Comparison of ENCODE assay signal across 33 cellular contexts in genomic region chr15:67369359-67369758, GRCh38.
A peak's percentile ranks its signal among the peaks of the same experiment; 100 is the strongest.
DNase-seq lines count a peak whose midpoint lies in the region; ATAC-seq, FAIRE-seq and TF ChIP-seq lines count a peak whose summit lies in the region.
"Had no signal": no experiment of that assay in that cellular context is flagged by ENCODE, and none has a peak within 500 bp of the region (broad histone marks: within the 10 kb centered on the region; RNA-seq: fewer than 3 reads in every experiment).

No MANE protein-coding gene starts in this region.

- TF ChIP-seq POLR2A in right lobe of liver (IDR thresholded peaks at IDR 0.05) (no peak), HepG2 (IDR thresholded peaks at IDR 0.05; ENCODE audit: insufficient read depth in 1 of 2, low read depth in 2 of 2, low read length in 2 of 2) (no peak), K562 (conservative IDR thresholded peaks at IDR 0.05) (no peak)

- H3K79me2 ChIP-seq in HepG2 (ENCODE audit: insufficient read depth, low read length) (no peaks in the 10 kb centered on the region), K562 (ENCODE audit: control insufficient read depth, insufficient read depth, low read length) (no peaks in the 10 kb centered on the region)

- H3K4me3 ChIP-seq in right lobe of liver (no peak overlapping the region), HepG2 (replicated peaks in 1 of 3; ENCODE audit: insufficient read depth in 1 of 3, low read depth in 2 of 3, low read length in 3 of 3) (no peak overlapping the region), HEK293 (ENCODE audit: low read depth, low read length) (no peak overlapping the region), K562 (no peak overlapping the region)
- H3K4me3 ChIP-seq: A549; BLaER1; BLaER1 treated with 17β-estradiol and CSF1 and Interleukin-3, amounts not matched to agents 10 nM and 100 nM had no signal

- H3K4me1 Mint-ChIP-seq in WTC11, result peaks cover 11% of the 10 kb centered on the region
- H3K4me1 Mint-ChIP-seq: B cell; CD14-positive monocyte; CD4-positive, alpha-beta memory T cell; CD4-positive, CD25-positive, alpha-beta regulatory T cell; CD8-positive, alpha-beta memory T cell had no signal

- H3K36me3 Mint-ChIP-seq in WTC11, result no peaks in the 10 kb centered on the region
- H3K36me3 Mint-ChIP-seq: CD14-positive monocyte; CD4-positive, alpha-beta memory T cell; CD4-positive, CD25-positive, alpha-beta regulatory T cell; CD8-positive, alpha-beta memory T cell; CD8-positive, alpha-beta T cell had no signal

- H3K27ac Mint-ChIP-seq in WTC11, result no peak overlapping the region
- H3K27ac Mint-ChIP-seq: B cell; CD14-positive monocyte; CD4-positive, alpha-beta memory T cell; CD4-positive, alpha-beta T cell; CD4-positive, CD25-positive, alpha-beta regulatory T cell; CD8-positive, alpha-beta memory T cell; CD8-positive, alpha-beta T cell had no signal

- H3K36me3 ChIP-seq in right lobe of liver (no peaks in the 10 kb centered on the region), HepG2 (replicated peaks in 1 of 2; ENCODE audit: control insufficient read depth in 1 of 2, insufficient read depth in 2 of 2, low read length in 2 of 2) (no peaks in the 10 kb centered on the region), HEK293 (ENCODE audit: control insufficient read depth in 2 of 2, insufficient read depth in 1 of 2, low read length in 2 of 2) (no peaks in the 10 kb centered on the region), K562 (ENCODE audit: control insufficient read depth, insufficient read depth, low read length) (no peaks in the 10 kb centered on the region)
- H3K36me3 ChIP-seq: BE2C; BLaER1; BLaER1 treated with 17β-estradiol and CSF1 and Interleukin-3, amounts not matched to agents 10 nM and 100 nM had no signal

- no peaks in the 10 kb centered on the region for H4K20me1 ChIP-seq in HepG2 (ENCODE audit: insufficient read depth, low read length)
- no peaks in the 10 kb centered on the region for H4K20me1 ChIP-seq in K562 (replicated peaks; ENCODE audit: control insufficient read depth, insufficient read depth, low read length)
- H4K20me1 ChIP-seq: BLaER1; BLaER1 treated with 17β-estradiol and CSF1 and Interleukin-3, amounts not matched to agents 10 nM and 100 nM had no signal

- in situ Hi-C loops in HepG2 (cut with HindIII; ENCODE audit: extremely low pct_ligation_motif_present, low pct_unique_long_range_greater_than_20kb), result no loop called here
- in situ Hi-C loops in K562 (cut with MboI), result no loop called here

- H3K9me1 ChIP-seq in K562 (ENCODE audit: control insufficient read depth, insufficient read depth, low read length), result no peaks in the 10 kb centered on the region

- H3K27ac ChIP-seq in right lobe of liver (no peak overlapping the region), HepG2 (ENCODE audit: extremely low read length, insufficient read depth, low read length) (no peak overlapping the region), HEK293 (ENCODE audit: extremely low read depth, low read depth, low read length) (no peak overlapping the region), K562 (ENCODE audit: extremely low read depth, low read depth, low read length) (no peak overlapping the region)
- H3K27ac ChIP-seq: 22Rv1; A549; BLaER1; BLaER1 treated with 17β-estradiol and CSF1 and Interleukin-3, amounts not matched to agents 10 nM and 100 nM had no signal

- H3K9me3 ChIP-seq in right lobe of liver, result no peaks in the 10 kb centered on the region
- no peaks in the 10 kb centered on the region for H3K9me3 ChIP-seq in HepG2 (ENCODE audit: low read length)
- no peaks in the 10 kb centered on the region for H3K9me3 ChIP-seq in HEK293 (ENCODE audit: control insufficient read depth, insufficient read depth, low read depth, low read length)
- H3K9me3 ChIP-seq in K562 (replicated peaks; ENCODE audit: control insufficient read depth, insufficient read depth, low read depth, low read length), result no peaks in the 10 kb centered on the region
- H3K9me3 ChIP-seq: A549; BE2C; BLaER1; BLaER1 treated with 17β-estradiol and CSF1 and Interleukin-3, amounts not matched to agents 10 nM and 100 nM; Caco-2 had no signal

- CTCF ChIA-PET in HepG2 (lab: Yijun Ruan, JAX; ENCODE audit: low intra/inter-chr PET ratio, low total read pairs) (no interaction called here), HEK293 (lab: Yijun Ruan, JAX) (no interaction called here), K562 (lab: Yijun Ruan, JAX; ENCODE audit: low intra/inter-chr PET ratio) (no interaction called here), WTC11 (lab: Charles Lee) (interaction anchor here (0.6 kb wide), 1 partner anchor 46 kb away, joined by 3 read pairs; no protein-coding TSS in a partner anchor)

- no peaks in the 10 kb centered on the region for H3K27me3 Mint-ChIP-seq in WTC11 (ENCODE audit: low read depth)

- no peak for TF ChIP-seq CTCF in right lobe of liver (IDR thresholded peaks at IDR 0.05)
- TF ChIP-seq CTCF in HepG2 (CRISPR knock-in tag; IDR thresholded peaks at IDR 0.05), result no peak
- TF ChIP-seq CTCF in HEK293 (tag by site-specific recombination; IDR thresholded peaks at IDR 0.05), result no peak
- no peak for TF ChIP-seq CTCF in K562 (IDR thresholded peaks at IDR 0.05 in 2 of 3, conservative IDR thresholded peaks at IDR 0.05 in 1 of 3; ENCODE audit: insufficient read depth in 2 of 3, low read depth in 1 of 3, low read length in 3 of 3)
- no peak for TF ChIP-seq CTCF in WTC11 (IDR thresholded peaks at IDR 0.05)

- WGBS in right lobe of liver (ENCODE audit: insufficient coverage, low coverage, low lambda C conversion rate, missing lambda C conversion rate), result 100% methylated on average over 1 of the region's 1 CpG
- 86% methylated on average over 1 of the region's 1 CpG for WGBS in HepG2 (ENCODE audit: low lambda C conversion rate)
- 92% methylated on average over 1 of the region's 1 CpG for WGBS in K562 (ENCODE audit: insufficient coverage, low coverage, missing lambda C conversion rate)

- POLR2A ChIA-PET in HepG2 (lab: Yijun Ruan, JAX), result no interaction called here
- POLR2A ChIA-PET in HEK293 (lab: Yijun Ruan, JAX), result no interaction called here
- POLR2A ChIA-PET in K562 (lab: Yijun Ruan, JAX), result interaction anchor here (1.5 kb wide), 1 partner anchor 11 kb away, joined by 7 read pairs; no protein-coding TSS in a partner anchor
- POLR2A ChIA-PET in WTC11 (lab: Charles Lee), result no interaction called here

- H2AFZ ChIP-seq in HepG2 (ENCODE audit: low read length), result no peak overlapping the region
- H2AFZ ChIP-seq in K562 (ENCODE audit: low read depth, low read length), result no peak overlapping the region; the same call in 1 of the 2 replicates

- peak in 3 of 4 donors; percentile 20 to 46 (median 30) for ATAC-seq in right lobe of liver
- ATAC-seq in HepG2, result no peak
- ATAC-seq in K562, result no peak
- ATAC-seq in WTC11, result no peak
- no peak for ATAC-seq in GM21381 (IDR thresholded peaks at IDR 0.05; ENCODE audit: unreplicated experiment)
- ATAC-seq: A549; CD8-positive, alpha-beta T cell had no signal

- no peak for DNase-seq in right lobe of liver
- no peak for DNase-seq in HepG2 (ENCODE audit: low spot score)
- DNase-seq in K562 (ENCODE audit: extremely low read depth in 1 of 4, low spot score in 3 of 4), result no peak
- no peak for DNase-seq in WTC11 (ENCODE audit: low spot score)
- DNase-seq: 8988T; ACHN; AML-193; BE2C; C1 segment of cervical spinal cord; Caco-2; Calu3; CD4-positive, alpha-beta memory T cell; CD4-positive, alpha-beta T cell; CD4-positive, CD25-positive, alpha-beta regulatory T cell; CD8-positive, alpha-beta memory T cell; CD8-positive, alpha-beta T cell; COR-L47; DMS 273 treated with DMSO at 0.1 percent for 48 hours; DMS153; DMS53; DMS79; DND-41; EL had no signal

- H3K9ac ChIP-seq in HepG2 (ENCODE audit: insufficient read depth, low read depth, low read length) (no peak overlapping the region), K562 (ENCODE audit: insufficient read depth in 1 of 2, low read depth in 2 of 2, low read length in 2 of 2) (no peak overlapping the region)
- H3K9ac ChIP-seq: BLaER1; BLaER1 treated with 17β-estradiol and CSF1 and Interleukin-3, amounts not matched to agents 10 nM and 100 nM had no signal

- TF ChIP-seq RAD21 in HepG2 (CRISPR knock-in tag; IDR thresholded peaks at IDR 0.05) (no peak), K562 (CRISPR knock-in tag; conservative IDR thresholded peaks at IDR 0.05 in 1 of 2, IDR thresholded peaks at IDR 0.05 in 1 of 2) (no peak)

- H3K27me3 ChIP-seq in right lobe of liver (no peaks in the 10 kb centered on the region), HepG2 (ENCODE audit: control insufficient read depth in 1 of 2, insufficient read depth in 2 of 2, low read length in 2 of 2) (peaks cover 2 to 9% of the 10 kb centered on the region in 2 experiments; a peak in 3 of 5 replicates), K562 (ENCODE audit: control insufficient read depth in 2 of 2, insufficient read depth in 2 of 2, low read length in 2 of 2) (no peaks in the 10 kb centered on the region)
- H3K27me3 ChIP-seq: BE2C; BLaER1; BLaER1 treated with 17β-estradiol and CSF1 and Interleukin-3, amounts not matched to agents 10 nM and 100 nM had no signal

- TF ChIP-seq EP300 in HepG2 (IDR thresholded peaks at IDR 0.05; ENCODE audit: low read depth in 2 of 2, low read length in 2 of 2), result no peak
- TF ChIP-seq EP300 in HepG2 (CRISPR knock-in tag; IDR thresholded peaks at IDR 0.05; ENCODE audit: borderline replicate concordance), result no peak
- TF ChIP-seq EP300 in K562 (IDR thresholded peaks at IDR 0.05; ENCODE audit: low read length), result no peak

- FAIRE-seq in HepG2 (lab: Jason Lieb, UNC) (no peak), K562 (lab: Jason Lieb, UNC) (no peak)
- FAIRE-seq: A204.1, D721Med had no signal

- no peak overlapping the region for H3K4me3 Mint-ChIP-seq in WTC11
- H3K4me3 Mint-ChIP-seq: B cell; CD14-positive monocyte; CD4-positive, alpha-beta memory T cell; CD4-positive, alpha-beta T cell; CD4-positive, CD25-positive, alpha-beta regulatory T cell; CD8-positive, alpha-beta memory T cell; CD8-positive, alpha-beta T cell had no signal

- BruUV-seq in HepG2 (replicated peaks; lab: Mats Ljungman, UMichigan), result no TSS peak
- BruUV-seq in K562 (replicated peaks; lab: Mats Ljungman, UMichigan), result no TSS peak

- H3K4me1 ChIP-seq in right lobe of liver, result peaks cover 0 to 15% (median 4%) of the 10 kb centered on the region in 4 donors
- no peaks in the 10 kb centered on the region for H3K4me1 ChIP-seq in HepG2 (ENCODE audit: insufficient read depth, low read length)
- H3K4me1 ChIP-seq in HEK293 (ENCODE audit: control insufficient read depth, insufficient read depth, low read length), result no peaks in the 10 kb centered on the region
- peaks cover 2 to 21% of the 10 kb centered on the region in 2 experiments; a peak in 4 of 5 replicates for H3K4me1 ChIP-seq in K562 (replicated peaks in 1 of 2; ENCODE audit: control insufficient read depth in 2 of 2, insufficient read depth in 2 of 2, low read length in 2 of 2)
- H3K4me1 ChIP-seq: A549, Caco-2 had no signal

- H3K9me3 Mint-ChIP-seq in WTC11, result no peaks in the 10 kb centered on the region
- H3K9me3 Mint-ChIP-seq: CD4-positive, alpha-beta memory T cell; CD4-positive, alpha-beta T cell; CD4-positive, CD25-positive, alpha-beta regulatory T cell; CD8-positive, alpha-beta memory T cell; CD8-positive, alpha-beta T cell had no signal

- no peak overlapping the region for H3K4me2 ChIP-seq in HepG2 (ENCODE audit: low read depth, low read length)
- H3K4me2 ChIP-seq in K562 (ENCODE audit: insufficient read depth, low read length), result no peak overlapping the region
- H3K4me2 ChIP-seq: A549; BLaER1; BLaER1 treated with 17β-estradiol and CSF1 and Interleukin-3, amounts not matched to agents 10 nM and 100 nM had no signal

- intact Hi-C loops in right lobe of liver (cut with DNase I), result no loop called here
- intact Hi-C loops in HepG2 (cut with micrococcal nuclease; ENCODE audit: unreplicated experiment), result no loop called here
- intact Hi-C loops in K562 (cut with micrococcal nuclease), result no loop called here

Comparison
In these comparisons a context has a peak if more than half of its experiments do, and no peak if none do; other contexts are left out.
1. ATAC-seq: peak in right lobe of liver (3 of 4); none in HepG2 (single experiment), K562 (single experiment), WTC11 (single experiment) and GM21381 (single experiment).